In the genomic region with DNA sequence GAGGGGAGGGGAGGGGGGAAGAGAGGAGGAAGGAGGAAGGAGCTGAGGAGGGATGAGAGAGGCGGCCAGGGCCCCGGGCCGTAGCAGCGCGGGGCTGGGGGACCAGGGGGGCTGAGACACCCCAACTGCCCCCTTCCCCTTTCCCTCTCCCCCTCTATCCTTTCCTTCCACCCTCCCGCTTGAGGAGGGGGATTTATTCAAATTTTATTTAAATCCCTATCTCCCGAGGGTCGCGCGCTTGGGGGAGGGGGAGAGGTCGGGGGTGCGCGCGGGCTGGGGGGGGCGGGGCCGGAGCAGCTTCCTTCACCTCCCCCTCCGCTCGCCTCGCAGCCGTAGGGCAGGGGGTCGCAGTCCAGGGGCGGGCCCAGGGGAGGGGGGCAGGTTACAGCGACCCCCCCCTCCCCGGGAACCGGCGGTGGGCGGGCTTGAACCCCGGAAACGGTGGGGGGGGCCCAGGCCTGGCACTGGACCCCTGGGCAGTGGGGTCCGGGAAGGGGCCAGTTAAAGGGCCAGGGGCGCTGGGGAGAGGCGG, we compare ENCODE assay signal across 8 cellular contexts. TPM values are rescaled to one million over a fixed set of nuclear protein-coding genes. Genes with fewer than 3 reads are reported as not detected.
A peak's percentile ranks its signal among the peaks of the same experiment; 100 is the strongest.
DNase-seq lines count a peak whose midpoint lies in the region; ATAC-seq and TF ChIP-seq lines count a peak whose summit lies in the region.

A gene with protein sequence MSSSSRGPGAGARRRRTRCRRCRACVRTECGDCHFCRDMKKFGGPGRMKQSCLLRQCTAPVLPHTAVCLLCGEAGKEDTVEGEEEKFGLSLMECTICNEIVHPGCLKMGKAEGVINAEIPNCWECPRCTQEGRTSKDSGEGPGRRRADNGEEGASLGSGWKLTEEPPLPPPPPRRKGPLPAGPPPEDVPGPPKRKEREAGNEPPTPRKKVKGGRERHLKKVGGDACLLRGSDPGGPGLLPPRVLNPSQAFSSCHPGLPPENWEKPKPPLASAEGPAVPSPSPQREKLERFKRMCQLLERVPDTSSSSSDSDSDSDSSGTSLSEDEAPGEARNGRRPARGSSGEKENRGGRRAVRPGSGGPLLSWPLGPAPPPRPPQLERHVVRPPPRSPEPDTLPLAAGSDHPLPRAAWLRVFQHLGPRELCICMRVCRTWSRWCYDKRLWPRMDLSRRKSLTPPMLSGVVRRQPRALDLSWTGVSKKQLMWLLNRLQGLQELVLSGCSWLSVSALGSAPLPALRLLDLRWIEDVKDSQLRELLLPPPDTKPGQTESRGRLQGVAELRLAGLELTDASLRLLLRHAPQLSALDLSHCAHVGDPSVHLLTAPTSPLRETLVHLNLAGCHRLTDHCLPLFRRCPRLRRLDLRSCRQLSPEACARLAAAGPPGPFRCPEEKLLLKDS (plus strand): TSS at position 19 of the 532 bp plus-strand sequence. CDS start 2,183 bp downstream, outside the sequence.

- peak; percentile 52 for DNase-seq in activated CD4-positive, alpha-beta T cell treated with anti-CD3 and anti-CD28 coated beads for 36 hours
- no peak for DNase-seq in activated CD4-positive, alpha-beta T cell treated with anti-CD3 and anti-CD28 coated beads, Interleukin-2, amount 50 U/mL, for 48 hours
- DNase-seq in activated B cell treated with CpG ODN at 0.5 μM for 24 hours (no peak), foreskin fibroblast (no peak), posterior vena cava (ENCODE audit: low spot score) (peak; percentile 89)

- H3K36me3 Mint-ChIP-seq in activated CD4-positive, alpha-beta T cell treated with anti-CD3 and anti-CD28 coated beads for 36 hours (ENCODE audit: low read depth), result no peaks in the 10 kb centered on the region
- H3K36me3 Mint-ChIP-seq in activated B cell treated with CpG ODN at 0.5 μM for 24 hours (ENCODE audit: low read depth), result peaks cover 18% of the 10 kb centered on the region

- peak within 1 kb of the TSS; percentile 100 for H3K27ac Mint-ChIP-seq in activated CD4-positive, alpha-beta T cell treated with anti-CD3 and anti-CD28 coated beads for 36 hours
- H3K27ac Mint-ChIP-seq in activated B cell treated with CpG ODN at 0.5 μM for 24 hours, result peak within 1 kb of the TSS; percentile 100

- peak within 1 kb of the TSS; percentile 93 to 100 for H3K4me3 ChIP-seq in foreskin fibroblast (ENCODE audit: low read depth in 1 of 2, low read length in 2 of 2)

- intact Hi-C loops in activated CD4-positive, alpha-beta T cell treated with anti-CD3 and anti-CD28 coated beads for 36 hours (cut with DNase I, micrococcal nuclease), result loop anchor here (1.0 to 10.0 kb wide), 16 partner anchors 19 to 1116 kb away; a partner anchor contains a TSS
- intact Hi-C loops in activated B cell treated with CpG ODN at 0.5 μM for 24 hours (cut with micrococcal nuclease) (loop anchor here (1.0 to 10.0 kb wide), 7 partner anchors 26 to 1107 kb away; a partner anchor contains a TSS), posterior vena cava (cut with DNase I) (no loop called here)

- peaks cover 20% of the 10 kb centered on the region for H3K4me1 Mint-ChIP-seq in activated CD4-positive, alpha-beta T cell treated with anti-CD3 and anti-CD28 coated beads for 36 hours
- H3K4me1 Mint-ChIP-seq in activated B cell treated with CpG ODN at 0.5 μM for 24 hours, result peaks cover 20% of the 10 kb centered on the region

- ATAC-seq in activated CD4-positive, alpha-beta T cell treated with anti-CD3 and anti-CD28 coated beads for 36 hours, result no peak
- ATAC-seq in activated B cell treated with CpG ODN at 0.5 μM for 24 hours (ENCODE audit: low read depth), result no peak
- no peak for ATAC-seq in GM19397 (IDR thresholded peaks at IDR 0.05; ENCODE audit: unreplicated experiment)
- ATAC-seq in GM19351 (IDR thresholded peaks at IDR 0.05; ENCODE audit: unreplicated experiment), result no peak
- ATAC-seq in GM21381 (IDR thresholded peaks at IDR 0.05; ENCODE audit: unreplicated experiment), result no peak

- no peaks in the 10 kb centered on the region for H3K9me3 Mint-ChIP-seq in activated CD4-positive, alpha-beta T cell treated with anti-CD3 and anti-CD28 coated beads for 36 hours (ENCODE audit: low read depth)
- no peaks in the 10 kb centered on the region for H3K9me3 Mint-ChIP-seq in activated B cell treated with CpG ODN at 0.5 μM for 24 hours

- H3K4me3 Mint-ChIP-seq in activated CD4-positive, alpha-beta T cell treated with anti-CD3 and anti-CD28 coated beads for 36 hours, result peak within 1 kb of the TSS; percentile 88
- H3K4me3 Mint-ChIP-seq in activated B cell treated with CpG ODN at 0.5 μM for 24 hours, result peak within 1 kb of the TSS; percentile 100

- CTCF ChIA-PET in activated CD4-positive, alpha-beta T cell treated with anti-CD3 and anti-CD28 coated beads for 36 hours (lab: Charles Lee), result no interaction called here
- CTCF ChIA-PET in activated B cell treated with CpG ODN at 0.5 μM for 24 hours (lab: Charles Lee), result no interaction called here

- no peaks in the 10 kb centered on the region for H3K27me3 Mint-ChIP-seq in activated CD4-positive, alpha-beta T cell treated with anti-CD3 and anti-CD28 coated beads for 36 hours
- no peaks in the 10 kb centered on the region for H3K27me3 Mint-ChIP-seq in activated B cell treated with CpG ODN at 0.5 μM for 24 hours

- TF ChIP-seq CTCF in activated B cell treated with CpG ODN at 0.5 μM for 24 hours (IDR thresholded peaks at IDR 0.05), result no peak
- no peak for TF ChIP-seq CTCF in foreskin fibroblast (IDR thresholded peaks at IDR 0.05; ENCODE audit: low read depth, low read length)

- POLR2A ChIA-PET in activated CD4-positive, alpha-beta T cell treated with anti-CD3 and anti-CD28 coated beads for 36 hours (lab: Charles Lee), result no interaction called here
- POLR2A ChIA-PET in activated B cell treated with CpG ODN at 0.5 μM for 24 hours (lab: Charles Lee), result interaction anchor here (0.6 to 1.5 kb wide), 6 partner anchors 31 to 741 kb away, joined by 3 to 8 read pairs (median 3); a partner anchor contains a TSS

RNA-seq across cellular contexts. Expression of the gene that starts here (rescaled TPM):
- 10 to 100 TPM; 23.7 to 31.4 TPM for total RNA-seq in activated CD4-positive, alpha-beta T cell treated with anti-CD3 and anti-CD28 coated beads for 36 hours
- total RNA-seq in activated B cell treated with CpG ODN at 0.5 μM for 24 hours (20.3 and 24.2 TPM in 2 replicates), posterior vena cava (10 to 100 TPM; 13.7 to 14.5 TPM)

Comparison
In these comparisons a context has a peak if more than half of its experiments do, and no peak if none do; other contexts are left out.
1. DNase-seq: peak in activated CD4-positive, alpha-beta T cell treated with anti-CD3 and anti-CD28 coated beads for 36 hours (single experiment) and posterior vena cava (single experiment); none in activated CD4-positive, alpha-beta T cell treated with anti-CD3 and anti-CD28 coated beads, Interleukin-2, amount 50 U/mL, for 48 hours (0 of 2), activated B cell treated with CpG ODN at 0.5 μM for 24 hours (single experiment) and foreskin fibroblast (0 of 2).
2. intact Hi-C loops: an anchor here in activated CD4-positive, alpha-beta T cell treated with anti-CD3 and anti-CD28 coated beads for 36 hours (1.0 to 10.0 kb wide) and activated B cell treated with CpG ODN at 0.5 μM for 24 hours (1.0 to 10.0 kb wide); none called in posterior vena cava.